In genomic region chr16:74428537-74428936, GRCh38 we compare ENCODE assay signal across 8 cellular contexts. TPM values are rescaled to one million over a fixed set of nuclear protein-coding genes. Genes with fewer than 3 reads are reported as not detected.
DNase-seq lines count a peak whose midpoint lies in the region; ATAC-seq, FAIRE-seq and TF ChIP-seq lines count a peak whose summit lies in the region.
"Not testable (repeated sequence)": the region's sequence is repeated elsewhere in the genome, so short reads cannot be mapped to it uniquely, and the experiment has no call there.
"Had no signal": no experiment of that assay in that cellular context is flagged by ENCODE, and none has a peak within 500 bp of the region (broad histone marks: within the 10 kb centered on the region; RNA-seq: fewer than 3 reads in every experiment).

No MANE protein-coding gene starts in this region.

- not testable (repeated sequence) for TF ChIP-seq POLR2A in K562 (conservative IDR thresholded peaks at IDR 0.05)

- not testable (repeated sequence) for H3K4me3 ChIP-seq in OCI-LY1 (ENCODE audit: low read depth, low read length, poor library complexity, severe bottlenecking); K562; heart right ventricle

- not testable (repeated sequence) for TF ChIP-seq CTCF in OCI-LY1 (IDR thresholded peaks at IDR 0.05; ENCODE audit: low read length); K562 (IDR thresholded peaks at IDR 0.05 in 2 of 3, conservative IDR thresholded peaks at IDR 0.05 in 1 of 3; ENCODE audit: insufficient read depth in 2 of 3, low read depth in 1 of 3, low read length in 3 of 3); heart right ventricle (IDR thresholded peaks at IDR 0.05)

- peak overlapping the region; percentile 65 for H3K27ac ChIP-seq in OCI-LY1 (ENCODE audit: low read depth, low read length, poor library complexity, severe bottlenecking)
- H3K27ac ChIP-seq in K562 (ENCODE audit: extremely low read depth, low read depth, low read length); heart right ventricle: not testable (repeated sequence)

- H3K27me3 ChIP-seq in OCI-LY1 (ENCODE audit: insufficient read depth, low read length); K562 (ENCODE audit: control insufficient read depth in 2 of 2, insufficient read depth in 2 of 2, low read length in 2 of 2); heart right ventricle: not testable (repeated sequence)

- intact Hi-C loops in K562 (cut with micrococcal nuclease); Right ventricle myocardium inferior (cut with DNase I); heart right ventricle (cut with DNase I); left colon (cut with DNase I, micrococcal nuclease); sciatic nerve (cut with DNase I): not testable (repeated sequence)

- POLR2A ChIA-PET in K562 (lab: Yijun Ruan, JAX) = not testable (repeated sequence)

- not testable (repeated sequence) for H3K4me2 ChIP-seq in OCI-LY1 (ENCODE audit: low read length); K562 (ENCODE audit: insufficient read depth, low read length)

- FAIRE-seq in K562 (lab: Jason Lieb, UNC) = not testable (repeated sequence)

- in situ Hi-C loops in K562 (cut with MboI) = loop anchor here (5.0 kb wide), 1 partner anchor 101 kb away; no protein-coding TSS in a partner anchor

- H3K9me2 ChIP-seq in OCI-LY1 (ENCODE audit: low read depth, low read length) = not testable (repeated sequence)

- not testable (repeated sequence) for DNase-seq in K562 (ENCODE audit: extremely low read depth in 1 of 4, low spot score in 3 of 4); Right ventricle myocardium inferior (ENCODE audit: missing footprints); heart right ventricle; left colon; sciatic nerve (ENCODE audit: low spot score)

- TF ChIP-seq EP300 in K562 (IDR thresholded peaks at IDR 0.05; ENCODE audit: low read length) = not testable (repeated sequence)

- ATAC-seq in K562 (peak; percentile 58), Right ventricle myocardium inferior (peak; percentile 29), heart right ventricle (peak in 6 of 8 donors; percentile 15 to 61 (median 46)), left colon (peak; percentile 20), sciatic nerve (peak; percentile 68)

- not testable (repeated sequence) for H3K9me3 ChIP-seq in OCI-LY1 (ENCODE audit: low read length); K562 (replicated peaks; ENCODE audit: control insufficient read depth, insufficient read depth, low read depth, low read length); heart right ventricle

- not testable (repeated sequence) for H3F3A ChIP-seq in OCI-LY1 (ENCODE audit: insufficient read depth, low read length)

- not testable (repeated sequence) for TF ChIP-seq RAD21 in K562 (CRISPR knock-in tag; conservative IDR thresholded peaks at IDR 0.05 in 1 of 2, IDR thresholded peaks at IDR 0.05 in 1 of 2)

- not testable (repeated sequence) for BruUV-seq in K562 (replicated peaks; lab: Mats Ljungman, UMichigan)

- not testable (repeated sequence) for H3K4me1 ChIP-seq in OCI-LY1 (ENCODE audit: insufficient read depth, low read length, severe bottlenecking); K562 (replicated peaks in 1 of 2; ENCODE audit: control insufficient read depth in 2 of 2, insufficient read depth in 2 of 2, low read length in 2 of 2); heart right ventricle

- not testable (repeated sequence) for H4K20me1 ChIP-seq in OCI-LY1 (ENCODE audit: insufficient read depth, low read length); K562 (replicated peaks; ENCODE audit: control insufficient read depth, insufficient read depth, low read length)

- not testable (repeated sequence) for H3K79me2 ChIP-seq in OCI-LY1 (ENCODE audit: insufficient read depth, low read length); K562 (ENCODE audit: control insufficient read depth, insufficient read depth, low read length)

- CTCF ChIA-PET in K562 (lab: Yijun Ruan, JAX; ENCODE audit: low intra/inter-chr PET ratio) = not testable (repeated sequence)

- not testable (repeated sequence) for H3K36me3 ChIP-seq in OCI-LY1 (ENCODE audit: insufficient read depth, low read length); K562 (ENCODE audit: control insufficient read depth, insufficient read depth, low read length); heart right ventricle

- H3K9ac ChIP-seq in OCI-LY1 (ENCODE audit: low read length); K562 (ENCODE audit: insufficient read depth in 1 of 2, low read depth in 2 of 2, low read length in 2 of 2): not testable (repeated sequence)

- H2AFZ ChIP-seq in OCI-LY1 (ENCODE audit: low read length); K562 (ENCODE audit: low read depth, low read length): not testable (repeated sequence)

- WGBS in K562 (ENCODE audit: insufficient coverage, low coverage, missing lambda C conversion rate) = no CpG with 5 or more reads among the region's 6 CpGs
- WGBS in heart right ventricle, 2 donors = 63 to 100% methylated on average over 1 to 2 of the region's 6 CpGs

- H3K9me1 ChIP-seq in K562 (ENCODE audit: control insufficient read depth, insufficient read depth, low read length) = not testable (repeated sequence)

RNA-seq across cellular contexts. Expression of gene CLEC18B, which starts 7.3 kb away (rescaled TPM):
- 25.8 and 68.7 TPM in 2 replicates for total RNA-seq in K562 (2011; cell fraction: chromatin; rRNA removed; ENCODE audit: low replicate concordance)
- total RNA-seq in K562 (2011; cell fraction: nucleolus; rRNA removed) = 42.4 and 55.5 TPM in 2 replicates
- 25.3 and 25.6 TPM in 2 replicates for total RNA-seq in K562 (2011; cell fraction: nucleoplasm; rRNA removed)
- total RNA-seq in K562 (2014; rRNA removed) (3.1 and 3.5 TPM in 2 replicates), K562 (2014; rRNA removed; fragmentation: Illumina TruSeq; extraction: Trizol) (0.83 and 3.5 TPM in 2 replicates), K562 (2015; rRNA removed; fragmentation: Illumina TruSeq; extraction: Trizol) (3.8 and 4.5 TPM in 2 replicates), K562 (2021) (6.0 and 6.5 TPM in 2 replicates), Right ventricle myocardium inferior (0.51 TPM), heart right ventricle (under 1 TPM in 5 of 10 donors, not detected in 5; 0.41 to 0.77 (median 0.53) TPM), left colon (1 to 10 TPM; 1.6 to 3.4 TPM), sciatic nerve (5.8 TPM)
- polyA plus RNA-seq in K562 (2011; rRNA removed) (6.0 and 11.2 TPM in 2 replicates), K562 (2014; fragmentation: Illumina TruSeq; extraction: Trizol) (1.8 and 3.1 TPM in 2 replicates), K562 (2014; fragmentation: Nextera tagmentation; extraction: Ambion mirVana) (under 1 TPM; 0.23 to 0.31 TPM), K562 (2014; rRNA removed) (5.9 and 7.6 TPM in 2 replicates), heart right ventricle (under 1 TPM; 0.29 TPM)
- 3.0 and 3.1 TPM in 2 replicates for polyA plus RNA-seq in K562 (2011; cell fraction: cytosol; rRNA removed)
- 89.7 and 97.1 TPM in 2 replicates for polyA plus RNA-seq in K562 (2011; cell fraction: nucleus; rRNA removed)
- polyA plus RNA-seq in K562 (2012) = 3.4 and 11.9 TPM in 2 replicates
- 8.5 and 9.5 TPM in 2 replicates for polyA minus RNA-seq in K562 (2011; rRNA and poly(A)+ RNA removed)
- polyA minus RNA-seq in K562 (2011; cell fraction: cytosol; rRNA and poly(A)+ RNA removed) = 2.3 and 4.1 TPM in 2 replicates
- polyA minus RNA-seq in K562 (2011; cell fraction: nucleus; rRNA and poly(A)+ RNA removed) = 44.4 and 47.0 TPM in 2 replicates
- polyA plus RNA-seq: BJ had no signal

RNA-seq across cellular contexts. Expression of gene NPIPB15, which starts 52.4 kb away (rescaled TPM):
- 5.6 and 10.5 TPM in 2 replicates for total RNA-seq in K562 (2011; cell fraction: chromatin; rRNA removed; ENCODE audit: low replicate concordance)
- 2.0 and 3.2 TPM in 2 replicates for total RNA-seq in K562 (2011; cell fraction: nucleolus; rRNA removed)
- 1.5 and 2.9 TPM in 2 replicates for total RNA-seq in K562 (2011; cell fraction: nucleoplasm; rRNA removed)
- total RNA-seq in K562 (2014; rRNA removed) = 0.82 and 0.86 TPM in 2 replicates
- total RNA-seq in K562 (2014; rRNA removed; fragmentation: Illumina TruSeq; extraction: Trizol) = 0.18 and 0.83 TPM in 2 replicates
- 0.51 and 0.75 TPM in 2 replicates for total RNA-seq in K562 (2015; rRNA removed; fragmentation: Illumina TruSeq; extraction: Trizol)
- 0.36 and 1.1 TPM in 2 replicates for total RNA-seq in K562 (2021)
- 1.2 and 2.6 TPM in 2 replicates for polyA plus RNA-seq in K562 (2011; rRNA removed)
- 0.30 and 1.5 TPM in 2 replicates for polyA plus RNA-seq in K562 (2011; cell fraction: cytosol; rRNA removed)
- 9.1 and 10.6 TPM in 2 replicates for polyA plus RNA-seq in K562 (2011; cell fraction: nucleus; rRNA removed)
- 0.48 and 2.1 TPM in 2 replicates for polyA plus RNA-seq in K562 (2012)
- polyA plus RNA-seq in K562 (2014; fragmentation: Illumina TruSeq; extraction: Trizol) = 0.79 and 0.95 TPM in 2 replicates
- under 1 TPM; 0.13 to 0.38 TPM for polyA plus RNA-seq in K562 (2014; fragmentation: Nextera tagmentation; extraction: Ambion mirVana)
- polyA plus RNA-seq in K562 (2014; rRNA removed) = 1.1 TPM in 2 replicates
- polyA minus RNA-seq in K562 (2011; rRNA and poly(A)+ RNA removed) = 0.57 and 0.63 TPM in 2 replicates
- not detected in 2 replicates for polyA minus RNA-seq in K562 (2011; cell fraction: cytosol; rRNA and poly(A)+ RNA removed)
- 0.27 and 1.3 TPM in 2 replicates for polyA minus RNA-seq in K562 (2011; cell fraction: nucleus; rRNA and poly(A)+ RNA removed)
- not detected for total RNA-seq in Right ventricle myocardium inferior
- total RNA-seq in heart right ventricle = 1 to 10 TPM in 6 of 10 donors, under 1 TPM in 2, not detected in 2; 0.49 to 2.1 (median 1.4) TPM
- 10 to 100 TPM in 1 of 2 donors, 1 to 10 TPM in 1; 3.8 to 14.9 TPM for polyA plus RNA-seq in heart right ventricle
- total RNA-seq in left colon = 10 to 100 TPM; 12.4 to 20.5 TPM
- total RNA-seq in sciatic nerve = 0.98 TPM
- total RNA-seq: A172 had no signal
